32 cellular contexts compared by ENCODE assay signal in genomic region chr2:159174759-159175158, GRCh38.
"Had no signal": no experiment of that assay in that cellular context is flagged by ENCODE, and none has a peak within 500 bp of the region (broad histone marks: within the 10 kb centered on the region; RNA-seq: fewer than 3 reads in every experiment).

No MANE protein-coding gene starts in this region.

- H3K9me3 ChIP-seq: adrenal gland, MG63, Peyer's patch, SJCRH30 had no signal

- H3K27ac Mint-ChIP-seq: activated CD4-positive, alpha-beta memory T cell treated with anti-CD3 and anti-CD28 coated beads for 36 hours; activated naive CD4-positive, alpha-beta T cell treated with anti-CD3 and anti-CD28 coated beads for 36 hours; activated naive CD4-positive, alpha-beta T cell treated with anti-CD3 and anti-CD28 coated beads, Interleukin-2, amount 50 U/mL, for 72 hours; activated T-helper 1 cell treated with anti-CD3 and anti-CD28 coated beads, Interleukin-12 subunit alpha, Interleukin-12 subunit beta, Interleukin-2, Interleukin-4 antibody, amounts not matched to agents 30 ng/mL and 10 ng/mL and 1 ng/mL, durations not matched to agents 14 hours and 24 hours and 36 hours; T-helper 1 cell treated with Interleukin-12 subunit alpha and Interleukin-12 subunit beta and Interleukin-4 antibody, amounts not matched to agents 30 μg/mL and 1 μg/mL, for 36 hours; T-helper 2 cell treated with Interferon-gamma antibody and Interleukin-4, amounts not matched to agents 5 μg/mL and 100 μg/mL, for 36 hours; WTC11 had no signal

- DNase-seq: activated CD4-positive, alpha-beta memory T cell treated with anti-CD3 and anti-CD28 coated beads for 36 hours; activated CD4-positive, alpha-beta T cell treated with anti-CD3 and anti-CD28 coated beads for 4 hours; activated CD4-positive, alpha-beta T cell treated with anti-CD3 and anti-CD28 coated beads, Interleukin-2, amount 50 U/mL, for 1 hour; activated CD8-positive, alpha-beta memory T cell treated with anti-CD3 and anti-CD28 coated beads, Interleukin-2, amount 50 U/mL, for 4 hours; activated gamma-delta T cell treated with Interleukin-2 at 50 U/mL for 16 hours; activated naive CD4-positive, alpha-beta T cell treated with anti-CD3 and anti-CD28 coated beads for 36 hours; activated T-cell treated with anti-CD3 and anti-CD28 coated beads for 4 hours; activated T-cell treated with anti-CD3 and anti-CD28 coated beads, Interleukin-2, amount 50 U/mL, for 4 hours; adrenal gland; Kasumi-1; KG1; MG63; NCI-H1092; NCI-H1436 treated with DMSO at 0.1 percent for 48 hours; NCI-H1694 treated with DMSO at 0.1 percent for 48 hours; NCI-H2029; NCI-H510A; NCI-H526; NCI-H748 treated with DMSO at 0.1 percent for 48 hours; NK-92 treated with Interleukin-12 subunit alpha and Interleukin-12 subunit beta, amount 100 ng/mL, for 24 hours; PC-3; Peyer's patch; RPMI8226; SJCRH30 had no signal

- H3K4me3 ChIP-seq: adrenal gland, MG63, Peyer's patch, SJCRH30, SK-N-MC had no signal

- H3K27ac ChIP-seq: adrenal gland, Peyer's patch, SJCRH30, SK-N-MC had no signal

- H3K27me3 ChIP-seq: adrenal gland, MG63, Peyer's patch, SJCRH30 had no signal

- H3K4me1 Mint-ChIP-seq: WTC11 had no signal

- H3K36me3 Mint-ChIP-seq: activated CD4-positive, alpha-beta memory T cell treated with anti-CD3 and anti-CD28 coated beads for 36 hours; activated naive CD4-positive, alpha-beta T cell treated with anti-CD3 and anti-CD28 coated beads, Interleukin-2, amount 50 U/mL, for 72 hours had no signal

- H3K27me3 Mint-ChIP-seq: activated CD4-positive, alpha-beta memory T cell treated with anti-CD3 and anti-CD28 coated beads for 36 hours; brain had no signal

- H3K4me1 ChIP-seq: adrenal gland, Peyer's patch, SJCRH30 had no signal

- ATAC-seq: activated CD4-positive, CD25-positive, alpha-beta regulatory T cell treated with anti-CD3 and anti-CD28 coated beads, Interleukin-2, amount 50 U/mL, for 24 hours; activated naive CD4-positive, alpha-beta T cell treated with anti-CD3 and anti-CD28 coated beads, Interleukin-2, amount 50 U/mL, for 72 hours; activated T-cell treated with anti-CD3 and anti-CD28 coated beads, Interleukin-2, amount 50 U/mL, for 4 hours; PC-3; WTC11 had no signal

- H3K9me3 Mint-ChIP-seq: activated CD4-positive, alpha-beta memory T cell treated with anti-CD3 and anti-CD28 coated beads for 36 hours; activated naive CD4-positive, alpha-beta T cell treated with anti-CD3 and anti-CD28 coated beads for 36 hours; activated naive CD4-positive, alpha-beta T cell treated with anti-CD3 and anti-CD28 coated beads, Interleukin-2, amount 50 U/mL, for 72 hours; activated T-cell treated with anti-CD3 and anti-CD28 coated beads, Interleukin-2, amount 50 U/mL, for 4 hours; activated T-helper 1 cell treated with anti-CD3 and anti-CD28 coated beads, Interleukin-12 subunit alpha, Interleukin-12 subunit beta, Interleukin-2, Interleukin-4 antibody, amounts not matched to agents 30 ng/mL and 10 ng/mL and 1 ng/mL, durations not matched to agents 14 hours and 24 hours and 36 hours; T-helper 1 cell treated with Interleukin-12 subunit alpha and Interleukin-12 subunit beta and Interleukin-4 antibody, amounts not matched to agents 30 μg/mL and 1 μg/mL, for 36 hours; T-helper 2 cell treated with Interferon-gamma antibody and Interleukin-4, amounts not matched to agents 5 μg/mL and 100 μg/mL, for 36 hours; WTC11 had no signal

- H3K4me3 Mint-ChIP-seq: activated CD4-positive, alpha-beta memory T cell treated with anti-CD3 and anti-CD28 coated beads for 36 hours; activated naive CD4-positive, alpha-beta T cell treated with anti-CD3 and anti-CD28 coated beads for 36 hours; activated T-cell treated with anti-CD3 and anti-CD28 coated beads, Interleukin-2, amount 50 U/mL, for 4 hours; activated T-helper 1 cell treated with anti-CD3 and anti-CD28 coated beads, Interleukin-12 subunit alpha, Interleukin-12 subunit beta, Interleukin-2, Interleukin-4 antibody, amounts not matched to agents 30 ng/mL and 10 ng/mL and 1 ng/mL, durations not matched to agents 14 hours and 24 hours and 36 hours; brain; T-helper 1 cell treated with Interleukin-12 subunit alpha and Interleukin-12 subunit beta and Interleukin-4 antibody, amounts not matched to agents 30 μg/mL and 1 μg/mL, for 36 hours; T-helper 2 cell treated with Interferon-gamma antibody and Interleukin-4, amounts not matched to agents 5 μg/mL and 100 μg/mL, for 36 hours; WTC11 had no signal
